Comparison of ENCODE assay signal across 1 cellular context in the genomic region with DNA sequence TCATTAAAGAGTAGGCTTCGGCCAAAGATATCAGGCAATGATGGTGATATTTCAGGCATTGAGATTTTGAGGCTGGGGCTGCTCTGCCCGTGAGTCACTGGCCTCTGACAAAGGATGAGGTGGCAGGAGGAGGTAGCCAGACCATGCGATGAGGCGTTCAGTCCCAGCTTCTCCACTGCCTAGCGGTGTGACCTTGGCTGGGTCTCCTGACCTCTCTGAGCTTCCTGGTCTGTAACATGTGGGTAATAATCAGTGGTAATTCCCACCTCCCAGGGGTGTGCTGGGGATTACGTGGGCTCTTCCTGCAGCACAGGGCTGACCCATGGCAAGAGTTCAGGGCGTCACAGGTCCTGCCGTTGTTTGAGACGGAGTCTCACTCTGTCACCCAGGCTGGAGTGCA.
TF ChIP-seq lines count a peak whose summit lies in the region.

No MANE protein-coding gene starts in this region.

TF ChIP-seq in WTC11, 78 proteins besides CTCF, POLR2A, EP300 and RAD21 (continued from another document):
- TF ChIP-seq ATF6 (CRISPR knock-in tag; IDR thresholded peaks at IDR 0.05) (no peak), MAX (CRISPR knock-in tag; IDR thresholded peaks at IDR 0.05) (no peak), ZNF138 (CRISPR knock-in tag; conservative IDR thresholded peaks at IDR 0.05) (no peak), ZNF671 (CRISPR knock-in tag; IDR thresholded peaks at IDR 0.05) (no peak), PREB (CRISPR knock-in tag; IDR thresholded peaks at IDR 0.05; ENCODE audit: borderline replicate concordance) (no peak), TEAD1 (CRISPR knock-in tag; IDR thresholded peaks at IDR 0.05) (no peak), SP1 (CRISPR knock-in tag; conservative IDR thresholded peaks at IDR 0.05) (no peak), PRRX2 (CRISPR knock-in tag; IDR thresholded peaks at IDR 0.05) (no peak), ZSCAN18 (CRISPR knock-in tag; IDR thresholded peaks at IDR 0.05) (no peak)
